8 cellular contexts compared by ENCODE assay signal in genomic region chr12:51951199-51951842, GRCh38. TPM values are rescaled to one million over a fixed set of nuclear protein-coding genes. Genes with fewer than 3 reads are reported as not detected.
DNase-seq lines count a peak whose midpoint lies in the region; ATAC-seq and TF ChIP-seq lines count a peak whose summit lies in the region.

Gene ACVR1B, plus strand, starts transcription at chr12:51951699. Its CDS starts 45 bp downstream, at chr12:51951744.

- H3K27me3 ChIP-seq in colonic mucosa = no peaks in the 10 kb centered on the region

- H3K9me3 ChIP-seq in colonic mucosa = no peaks in the 10 kb centered on the region

- peaks cover 26% of the 10 kb centered on the region for H3K4me1 Mint-ChIP-seq in activated CD4-positive, alpha-beta T cell treated with anti-CD3 and anti-CD28 coated beads, Interleukin-2, amount 10 ng/mL, durations not matched to agents 24 days and 14 days

- intact Hi-C loops in activated CD4-positive, alpha-beta T cell treated with anti-CD3 and anti-CD28 coated beads, Interleukin-2, amount 10 ng/mL, durations not matched to agents 24 days and 14 days (cut with micrococcal nuclease) = no loop called here
- intact Hi-C loops in colonic mucosa (cut with DNase I) = no loop called here

- in situ Hi-C loops in ACHN (cut with HindIII; ENCODE audit: low pct_ligation_motif_present, low pct_unique_long_range_greater_than_20kb, low sequenced_read_pairs) = no loop called here

- H3K27ac ChIP-seq in colonic mucosa = peak within 1 kb of the TSS; percentile 88

- peak within 1 kb of the TSS; percentile 81 to 100 for H3K9ac ChIP-seq in colonic mucosa (ENCODE audit: low read depth in 2 of 2, low read length in 2 of 2)

- no peaks in the 10 kb centered on the region for H3K36me3 ChIP-seq in colonic mucosa

- ATAC-seq in GM19035 (IDR thresholded peaks at IDR 0.05; ENCODE audit: unreplicated experiment) (peak; percentile 90), HG03457 (IDR thresholded peaks at IDR 0.05; ENCODE audit: unreplicated experiment) (peak; percentile 64)

- H3K9me3 Mint-ChIP-seq in activated CD4-positive, alpha-beta T cell treated with anti-CD3 and anti-CD28 coated beads, Interleukin-2, amount 10 ng/mL, durations not matched to agents 24 days and 14 days = no peaks in the 10 kb centered on the region

- peaks cover 48% of the 10 kb centered on the region for H3K27me3 Mint-ChIP-seq in activated CD4-positive, alpha-beta T cell treated with anti-CD3 and anti-CD28 coated beads, Interleukin-2, amount 10 ng/mL, durations not matched to agents 24 days and 14 days

- peaks cover 14% of the 10 kb centered on the region for H3K4me1 ChIP-seq in colonic mucosa

- H3K4me3 Mint-ChIP-seq in activated CD4-positive, alpha-beta T cell treated with anti-CD3 and anti-CD28 coated beads, Interleukin-2, amount 10 ng/mL, durations not matched to agents 24 days and 14 days = peak within 1 kb of the TSS; percentile 97

- peak within 1 kb of the TSS; percentile 87 for H3K4me3 ChIP-seq in colonic mucosa

- H3K27ac Mint-ChIP-seq in activated CD4-positive, alpha-beta T cell treated with anti-CD3 and anti-CD28 coated beads, Interleukin-2, amount 10 ng/mL, durations not matched to agents 24 days and 14 days = peak within 1 kb of the TSS; percentile 84

- peak; percentile 93 for DNase-seq in ACHN
- DNase-seq in NCI-H526 (lab: John Stamatoyannopoulos, UW) = peak; percentile 95 to 98
- DNase-seq in activated CD4-positive, alpha-beta T cell treated with anti-CD3 and anti-CD28 coated beads, Interleukin-2, amount 10 ng/mL, durations not matched to agents 24 days and 14 days = peak; percentile 96
- peak; percentile 93 for DNase-seq in colonic mucosa
- peak; percentile 94 for DNase-seq in left kidney (ENCODE audit: low read depth, low spot score)
- DNase-seq in stimulated activated CD4-positive, alpha-beta T cell treated with anti-CD3 and anti-CD28 coated beads, Interleukin-1b, Interleukin-23, amount 100 ng/mL, for 4 hours (ENCODE audit: low read depth in 2 of 2) = peak; percentile 86 to 88

- H3K36me3 Mint-ChIP-seq in activated CD4-positive, alpha-beta T cell treated with anti-CD3 and anti-CD28 coated beads, Interleukin-2, amount 10 ng/mL, durations not matched to agents 24 days and 14 days (ENCODE audit: low read depth) = no peaks in the 10 kb centered on the region

- TF ChIP-seq CTCF in colonic mucosa (IDR thresholded peaks at IDR 0.05) = no peak

RNA-seq across cellular contexts. Expression of gene ACVR1B, which starts in this region (rescaled TPM):
- total RNA-seq in activated CD4-positive, alpha-beta T cell treated with anti-CD3 and anti-CD28 coated beads, Interleukin-2, amount 10 ng/mL, durations not matched to agents 24 days and 14 days = 7.1 and 8.1 TPM in 2 replicates
- 10 to 100 TPM; 56.0 to 63.0 TPM for total RNA-seq in colonic mucosa

Comparison
In these comparisons a context has a peak if more than half of its experiments do, and no peak if none do; other contexts are left out.
1. Peak in every context shown above with its lines: DNase-seq, ATAC-seq, H3K4me3 ChIP-seq and H3K27ac ChIP-seq.